Comparison of ENCODE assay signal across 21 cellular contexts in the genomic region with DNA sequence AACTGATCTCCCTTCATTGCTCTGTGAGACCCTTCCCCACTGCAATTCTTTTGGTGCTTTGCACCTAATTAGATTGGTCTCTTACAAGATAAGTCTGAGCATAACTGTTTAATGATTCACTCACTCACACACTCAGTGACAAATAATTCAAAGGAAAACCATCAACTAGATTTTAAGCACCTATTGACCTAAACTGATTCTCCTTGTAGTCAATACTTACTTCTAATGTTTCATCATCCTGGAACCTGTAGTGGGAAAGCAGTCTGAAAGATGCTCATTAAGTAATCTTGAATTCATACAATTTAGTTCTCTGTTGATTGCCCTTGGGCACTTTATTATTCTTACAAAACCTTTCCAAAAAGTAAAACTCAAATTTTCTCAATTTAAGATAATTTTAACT.
DNase-seq lines count a peak whose midpoint lies in the region; ATAC-seq, FAIRE-seq and TF ChIP-seq lines count a peak whose summit lies in the region.
"Had no signal": no experiment of that assay in that cellular context is flagged by ENCODE, and none has a peak within 500 bp of the region (broad histone marks: within the 10 kb centered on the region; RNA-seq: fewer than 3 reads in every experiment).

No MANE protein-coding gene starts in this region.

- H4K20me1 ChIP-seq in keratinocyte (ENCODE audit: control insufficient read depth, extremely low read depth, insufficient read depth, low read length), result no peaks in the 10 kb centered on the region

- in situ Hi-C loops in brain microvascular endothelial cell (cut with HindIII; ENCODE audit: low pct_ligation_motif_present, low sequenced_read_pairs), result no loop called here

- H3K9me1 ChIP-seq in keratinocyte (ENCODE audit: control insufficient read depth, extremely low read depth, insufficient read depth, low read length), result no peaks in the 10 kb centered on the region

- H3K79me2 ChIP-seq in keratinocyte (ENCODE audit: control insufficient read depth, insufficient read depth, low read length), result no peaks in the 10 kb centered on the region

- peak overlapping the region; percentile 45 for H3K27ac ChIP-seq in brain microvascular endothelial cell
- H3K27ac ChIP-seq in keratinocyte (ENCODE audit: control insufficient read depth, insufficient read depth, low read length), result peak overlapping the region; percentile 76
- peak overlapping the region; percentile 43 to 58 for H3K27ac ChIP-seq in tibial artery
- H3K27ac ChIP-seq: cardiac muscle cell, left ventricle myocardium inferior, SJCRH30, upper lobe of right lung had no signal

- H2AFZ ChIP-seq in keratinocyte (ENCODE audit: control insufficient read depth, low read length), result no peak overlapping the region

- DNase-seq in NCI-H82 (lab: John Stamatoyannopoulos, UW) (peak; percentile 24), NCI-H82 treated with DMSO at 0.1 percent for 48 hours (lab: John Stamatoyannopoulos, UW; ENCODE audit: unreplicated experiment) (no peak), brain microvascular endothelial cell (no peak), keratinocyte (ENCODE audit: low read depth, low spot score) (no peak), tibial artery (no peak), iPS-NIHi7 (ENCODE audit: extremely low spot score) (no peak)
- no peak for DNase-seq in activated T-cell treated with anti-CD3 and anti-CD28 coated beads, Interleukin-2, amount 50 U/mL, for 1 hour
- DNase-seq: 8988T; activated CD4-positive, alpha-beta T cell treated with anti-CD3 and anti-CD28 coated beads, Interleukin-2, amount 10 ng/mL, durations not matched to agents 24 days and 14 days; activated naive CD4-positive, alpha-beta T cell treated with anti-CD3 and anti-CD28 coated beads, Interleukin-2, amount 10 ng/mL, durations not matched to agents 7 days and 5 days; CD4-positive, CD25-positive, alpha-beta regulatory T cell; DMS79; effector CD8-positive, alpha-beta T cell; NCI-H1105 treated with DMSO at 0.1 percent for 48 hours; stimulated activated naive CD4-positive, alpha-beta T cell; upper lobe of right lung had no signal

- H3K36me3 ChIP-seq in brain microvascular endothelial cell (replicated peaks) (no peaks in the 10 kb centered on the region), keratinocyte (ENCODE audit: control insufficient read depth in 2 of 2, extremely low read depth in 1 of 2, insufficient read depth in 2 of 2, low read length in 2 of 2) (no peaks in the 10 kb centered on the region), tibial artery (no peaks in the 10 kb centered on the region)
- H3K36me3 ChIP-seq: cardiac muscle cell, left ventricle myocardium inferior, SJCRH30, upper lobe of right lung had no signal

- TF ChIP-seq CTCF in brain microvascular endothelial cell (IDR thresholded peaks at IDR 0.05; ENCODE audit: low read depth, low read length, missing control alignments) (no peak), keratinocyte (optimal IDR thresholded peaks at IDR 0.05 in 1 of 3, IDR thresholded peaks at IDR 0.05 in 1 of 3, conservative IDR thresholded peaks at IDR 0.05 in 1 of 3; ENCODE audit: extremely low read depth in 1 of 3, insufficient read depth in 2 of 3, low read length in 3 of 3) (no peak), tibial artery (IDR thresholded peaks at IDR 0.05) (no peak)

- H3K27me3 ChIP-seq in brain microvascular endothelial cell (replicated peaks) (no peaks in the 10 kb centered on the region), keratinocyte (ENCODE audit: control insufficient read depth, extremely low read depth, insufficient read depth, low read length) (no peaks in the 10 kb centered on the region), tibial artery (no peaks in the 10 kb centered on the region)
- H3K27me3 ChIP-seq: cardiac muscle cell, SJCRH30, upper lobe of right lung had no signal

- H3K4me1 ChIP-seq in keratinocyte (ENCODE audit: control insufficient read depth, extremely low read depth, insufficient read depth, low read length) (peaks cover 18% of the 10 kb centered on the region), tibial artery (peaks cover 0 to 45% (median 12%) of the 10 kb centered on the region in 4 donors)
- H3K4me1 ChIP-seq: upper lobe of right lung had no signal

- intact Hi-C loops in tibial artery (cut with DNase I; ENCODE audit: low total_unique reads), result no loop called here

- H3K4me3 ChIP-seq in brain microvascular endothelial cell (ENCODE audit: low read depth, low read length) (no peak overlapping the region), keratinocyte (ENCODE audit: control insufficient read depth in 2 of 3, extremely low read depth in 1 of 3, insufficient read depth in 2 of 3, low read depth in 1 of 3, low read length in 3 of 3) (peak overlapping the region in 1 of 3 experiments; percentile 17), tibial artery (no peak overlapping the region)
- H3K4me3 ChIP-seq: cardiac muscle cell, left ventricle myocardium inferior, SJCRH30, upper lobe of right lung had no signal

- no peaks in the 10 kb centered on the region for H3K9me3 ChIP-seq in keratinocyte (ENCODE audit: control insufficient read depth, low read depth, low read length)
- no peaks in the 10 kb centered on the region for H3K9me3 ChIP-seq in tibial artery
- H3K9me3 ChIP-seq: left ventricle myocardium inferior, upper lobe of right lung had no signal

- dilution Hi-C loops in keratinocyte (cut with MboI; ENCODE audit: extremely low pct_ligation_motif_present, low sequenced_read_pairs), result no loop called here

- H3K9ac ChIP-seq in keratinocyte (ENCODE audit: control insufficient read depth, extremely low read depth, insufficient read depth, low read length), result no peak overlapping the region

- H3K4me2 ChIP-seq in keratinocyte (ENCODE audit: control insufficient read depth, extremely low read depth, insufficient read depth, low read depth, low read length), result peak overlapping the region; percentile 55

- peak; percentile 53 for FAIRE-seq in keratinocyte (lab: Jason Lieb, UNC)
- FAIRE-seq: GM19239 had no signal

- ATAC-seq in HG03457 (IDR thresholded peaks at IDR 0.05; ENCODE audit: unreplicated experiment), result no peak
